In the genomic region with DNA sequence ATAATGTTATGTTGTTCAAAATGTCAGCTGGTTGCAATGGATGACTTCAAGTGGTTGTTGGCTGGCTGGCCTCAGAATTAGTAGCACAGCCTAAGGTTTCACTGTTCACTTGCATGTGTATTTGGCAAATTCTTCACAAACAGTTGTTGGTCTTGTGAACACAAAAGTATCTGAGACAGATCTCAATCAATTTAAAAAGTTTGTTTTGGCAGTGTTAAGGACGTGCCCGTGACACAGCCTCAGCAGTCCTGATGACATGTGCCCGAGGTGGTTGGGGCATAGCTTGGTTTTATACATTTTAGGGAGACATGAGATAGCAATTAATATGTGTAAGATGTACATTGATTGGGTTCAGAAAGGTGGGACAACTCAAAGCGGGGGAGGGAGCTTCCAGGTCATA, we compare ENCODE assay signal across 39 cellular contexts.
"Had no signal": no experiment of that assay in that cellular context is flagged by ENCODE, and none has a peak within 500 bp of the region (broad histone marks: within the 10 kb centered on the region; RNA-seq: fewer than 3 reads in every experiment).

No MANE protein-coding gene starts in this region.

- H3K27ac Mint-ChIP-seq: activated CD4-positive, alpha-beta memory T cell treated with anti-CD3 and anti-CD28 coated beads, Interleukin-2, amount 10 ng/mL, durations not matched to agents 7 days and 5 days; activated CD4-positive, alpha-beta T cell treated with anti-CD3 and anti-CD28 coated beads for 36 hours; activated CD4-positive, alpha-beta T cell treated with anti-CD3 and anti-CD28 coated beads, Interleukin-2, amount 10 ng/mL, durations not matched to agents 7 days and 5 days; activated CD8-positive, alpha-beta memory T cell treated with anti-CD3 and anti-CD28 coated beads, Interleukin-2, amount 10 ng/mL, durations not matched to agents 7 days and 5 days; activated CD8-positive, alpha-beta T cell treated with anti-CD3 and anti-CD28 coated beads, Interleukin-2, amount 10 ng/mL, durations not matched to agents 7 days and 5 days; activated naive CD4-positive, alpha-beta T cell treated with anti-CD3 and anti-CD28 coated beads, Interleukin-2, amount 10 ng/mL, durations not matched to agents 7 days and 5 days; activated naive CD4-positive, alpha-beta T cell treated with anti-CD3 and anti-CD28 coated beads, Interleukin-2, amount 50 U/mL, for 24 hours; activated naive CD8-positive, alpha-beta T cell; activated naive CD8-positive, alpha-beta T cell treated with anti-CD3 and anti-CD28 coated beads, Interleukin-2, amount 10 ng/mL, durations not matched to agents 7 days and 5 days; activated naive CD8-positive, alpha-beta T cell treated with anti-CD3 and anti-CD28 coated beads, Interleukin-2, amount 50 U/mL, for 24 hours; activated T-cell treated with anti-CD3 and anti-CD28 coated beads, Interleukin-2, amount 50 U/mL, for 24 hours; activated T-helper 2 cell treated with anti-CD3 and anti-CD28 coated beads, Interferon-gamma antibody, Interleukin-2, Interleukin-4, amounts not matched to agents 10 μg/mL and 5 μg/mL and 100 μg/mL, durations not matched to agents 14 hours and 24 hours and 36 hours; brain; T-helper 1 cell treated with Interleukin-12 subunit alpha and Interleukin-12 subunit beta and Interleukin-4 antibody, amounts not matched to agents 30 μg/mL and 1 μg/mL, for 36 hours; T-helper 2 cell treated with Interferon-gamma antibody and Interleukin-4, amounts not matched to agents 5 μg/mL and 100 μg/mL, for 36 hours; WTC11 had no signal

- H3K27me3 Mint-ChIP-seq: activated CD4-positive, alpha-beta T cell treated with anti-CD3 and anti-CD28 coated beads, Interleukin-2, amount 10 ng/mL, durations not matched to agents 7 days and 5 days; activated CD8-positive, alpha-beta memory T cell treated with anti-CD3 and anti-CD28 coated beads, Interleukin-2, amount 10 ng/mL, durations not matched to agents 7 days and 5 days; activated naive CD4-positive, alpha-beta T cell treated with anti-CD3 and anti-CD28 coated beads, Interleukin-2, amount 10 ng/mL, durations not matched to agents 7 days and 5 days; activated naive CD8-positive, alpha-beta T cell treated with anti-CD3 and anti-CD28 coated beads, Interleukin-2, amount 10 ng/mL, durations not matched to agents 7 days and 5 days; brain had no signal

- DNase-seq: activated CD4-positive, alpha-beta memory T cell treated with anti-CD3 and anti-CD28 coated beads, Interleukin-2, amount 10 ng/mL, durations not matched to agents 7 days and 5 days; activated CD4-positive, alpha-beta T cell treated with anti-CD3 and anti-CD28 coated beads for 1 hour; activated CD4-positive, alpha-beta T cell treated with anti-CD3 and anti-CD28 coated beads for 36 hours; activated CD4-positive, alpha-beta T cell treated with anti-CD3 and anti-CD28 coated beads for 48 hours; activated CD4-positive, alpha-beta T cell treated with anti-CD3 and anti-CD28 coated beads, Interleukin-2, amount 10 ng/mL, durations not matched to agents 7 days and 5 days; activated CD4-positive, alpha-beta T cell treated with anti-CD3 and anti-CD28 coated beads, Interleukin-2, amount 50 U/mL, for 48 hours; activated CD4-positive, CD25-positive, alpha-beta regulatory T cell; activated CD8-positive, alpha-beta memory T cell treated with anti-CD3 and anti-CD28 coated beads for 24 hours; activated CD8-positive, alpha-beta memory T cell treated with anti-CD3 and anti-CD28 coated beads, Interleukin-2, amount 10 ng/mL, durations not matched to agents 7 days and 5 days; activated CD8-positive, alpha-beta memory T cell treated with anti-CD3 and anti-CD28 coated beads, Interleukin-2, amount 50 U/mL, for 48 hours; activated CD8-positive, alpha-beta T cell treated with anti-CD3 and anti-CD28 coated beads, Interleukin-2, amount 10 ng/mL, durations not matched to agents 7 days and 5 days; activated effector memory CD4-positive, alpha-beta T cell treated with Interleukin-2 at 50 U/mL for 16 hours; activated gamma-delta T cell; activated naive CD4-positive, alpha-beta T cell treated with anti-CD3 and anti-CD28 coated beads, Interleukin-2, amount 10 ng/mL, durations not matched to agents 7 days and 5 days; activated naive CD4-positive, alpha-beta T cell treated with Interleukin-2 at 50 U/mL for 16 hours; activated naive CD8-positive, alpha-beta T cell treated with anti-CD3 and anti-CD28 coated beads, Interleukin-2, amount 10 ng/mL, durations not matched to agents 7 days and 5 days; activated naive CD8-positive, alpha-beta T cell treated with anti-CD3 and anti-CD28 coated beads, Interleukin-2, amount 50 U/mL, for 24 hours; activated T-cell treated with anti-CD3 and anti-CD28 coated beads, Interleukin-2, amount 50 U/mL, for 24 hours; activated T-cell treated with anti-CD3 and anti-CD28 coated beads, Interleukin-2, amount 50 U/mL, for 48 hours; amygdala; anterior cingulate cortex; caudate nucleus; cerebellar nuclear complex; T-helper 2 cell; T-helper 9 cell; WERI-Rb-1 had no signal

- H3K27ac ChIP-seq: ascending aorta, cardiac muscle cell, WERI-Rb-1 had no signal

- H3K9me3 ChIP-seq: ascending aorta had no signal

- FAIRE-seq: bronchial epithelial cell, TTC549 had no signal

- ATAC-seq: activated CD4-positive, alpha-beta T cell treated with anti-CD3 and anti-CD28 coated beads for 36 hours; activated CD4-positive, CD25-positive, alpha-beta regulatory T cell treated with anti-CD3 and anti-CD28 coated beads, Interleukin-2, amount 50 U/mL, for 24 hours; activated CD8-positive, alpha-beta memory T cell treated with anti-CD3 and anti-CD28 coated beads, Interleukin-2, amount 10 ng/mL, durations not matched to agents 7 days and 5 days; activated CD8-positive, alpha-beta T cell treated with anti-CD3 and anti-CD28 coated beads, Interleukin-2, amount 10 ng/mL, durations not matched to agents 7 days and 5 days; activated naive CD8-positive, alpha-beta T cell treated with anti-CD3 and anti-CD28 coated beads, Interleukin-2, amount 50 U/mL, for 24 hours; WTC11 had no signal

- H3K4me3 Mint-ChIP-seq: activated CD4-positive, alpha-beta memory T cell treated with anti-CD3 and anti-CD28 coated beads, Interleukin-2, amount 10 ng/mL, durations not matched to agents 7 days and 5 days; activated CD4-positive, alpha-beta T cell treated with anti-CD3 and anti-CD28 coated beads for 36 hours; activated CD4-positive, alpha-beta T cell treated with anti-CD3 and anti-CD28 coated beads, Interleukin-2, amount 10 ng/mL, durations not matched to agents 7 days and 5 days; activated CD8-positive, alpha-beta memory T cell treated with anti-CD3 and anti-CD28 coated beads, Interleukin-2, amount 10 ng/mL, durations not matched to agents 7 days and 5 days; activated CD8-positive, alpha-beta T cell treated with anti-CD3 and anti-CD28 coated beads, Interleukin-2, amount 10 ng/mL, durations not matched to agents 7 days and 5 days; activated naive CD4-positive, alpha-beta T cell treated with anti-CD3 and anti-CD28 coated beads, Interleukin-2, amount 10 ng/mL, durations not matched to agents 7 days and 5 days; activated naive CD4-positive, alpha-beta T cell treated with anti-CD3 and anti-CD28 coated beads, Interleukin-2, amount 50 U/mL, for 24 hours; activated naive CD8-positive, alpha-beta T cell; activated naive CD8-positive, alpha-beta T cell treated with anti-CD3 and anti-CD28 coated beads, Interleukin-2, amount 10 ng/mL, durations not matched to agents 7 days and 5 days; activated naive CD8-positive, alpha-beta T cell treated with anti-CD3 and anti-CD28 coated beads, Interleukin-2, amount 50 U/mL, for 24 hours; activated T-cell treated with anti-CD3 and anti-CD28 coated beads, Interleukin-2, amount 50 U/mL, for 24 hours; brain; central memory CD8-positive, alpha-beta T cell; T-helper 1 cell treated with Interleukin-12 subunit alpha and Interleukin-12 subunit beta and Interleukin-4 antibody, amounts not matched to agents 30 μg/mL and 1 μg/mL, for 36 hours; T-helper 2 cell treated with Interferon-gamma antibody and Interleukin-4, amounts not matched to agents 5 μg/mL and 100 μg/mL, for 36 hours; WTC11 had no signal

- H3K4me1 ChIP-seq: ascending aorta had no signal

- H3K36me3 ChIP-seq: ascending aorta, cardiac muscle cell, WERI-Rb-1 had no signal

- H3K36me3 Mint-ChIP-seq: activated CD8-positive, alpha-beta memory T cell treated with anti-CD3 and anti-CD28 coated beads, Interleukin-2, amount 10 ng/mL, durations not matched to agents 7 days and 5 days; activated naive CD4-positive, alpha-beta T cell treated with anti-CD3 and anti-CD28 coated beads, Interleukin-2, amount 10 ng/mL, durations not matched to agents 7 days and 5 days; activated naive CD4-positive, alpha-beta T cell treated with anti-CD3 and anti-CD28 coated beads, Interleukin-2, amount 50 U/mL, for 24 hours; activated naive CD8-positive, alpha-beta T cell; activated naive CD8-positive, alpha-beta T cell treated with anti-CD3 and anti-CD28 coated beads, Interleukin-2, amount 10 ng/mL, durations not matched to agents 7 days and 5 days; brain; WTC11 had no signal

- H3K9me3 Mint-ChIP-seq: activated CD4-positive, alpha-beta memory T cell treated with anti-CD3 and anti-CD28 coated beads, Interleukin-2, amount 10 ng/mL, durations not matched to agents 7 days and 5 days; activated CD4-positive, alpha-beta T cell treated with anti-CD3 and anti-CD28 coated beads, Interleukin-2, amount 10 ng/mL, durations not matched to agents 7 days and 5 days; activated naive CD4-positive, alpha-beta T cell treated with anti-CD3 and anti-CD28 coated beads, Interleukin-2, amount 10 ng/mL, durations not matched to agents 7 days and 5 days; activated naive CD8-positive, alpha-beta T cell treated with anti-CD3 and anti-CD28 coated beads, Interleukin-2, amount 10 ng/mL, durations not matched to agents 7 days and 5 days; activated naive CD8-positive, alpha-beta T cell treated with anti-CD3 and anti-CD28 coated beads, Interleukin-2, amount 50 U/mL, for 24 hours; activated T-cell treated with anti-CD3 and anti-CD28 coated beads, Interleukin-2, amount 50 U/mL, for 24 hours; brain; central memory CD8-positive, alpha-beta T cell; T-helper 1 cell treated with Interleukin-12 subunit alpha and Interleukin-12 subunit beta and Interleukin-4 antibody, amounts not matched to agents 30 μg/mL and 1 μg/mL, for 36 hours; T-helper 2 cell treated with Interferon-gamma antibody and Interleukin-4, amounts not matched to agents 5 μg/mL and 100 μg/mL, for 36 hours; WTC11 had no signal

- H3K27me3 ChIP-seq: ascending aorta, cardiac muscle cell had no signal

- H3K4me3 ChIP-seq: ascending aorta, cardiac muscle cell had no signal

- H3K4me1 Mint-ChIP-seq: activated CD4-positive, alpha-beta memory T cell treated with anti-CD3 and anti-CD28 coated beads, Interleukin-2, amount 10 ng/mL, durations not matched to agents 7 days and 5 days; activated CD4-positive, alpha-beta T cell treated with anti-CD3 and anti-CD28 coated beads for 36 hours; activated CD4-positive, alpha-beta T cell treated with anti-CD3 and anti-CD28 coated beads, Interleukin-2, amount 10 ng/mL, durations not matched to agents 7 days and 5 days; activated CD8-positive, alpha-beta memory T cell treated with anti-CD3 and anti-CD28 coated beads, Interleukin-2, amount 10 ng/mL, durations not matched to agents 7 days and 5 days; activated naive CD4-positive, alpha-beta T cell treated with anti-CD3 and anti-CD28 coated beads, Interleukin-2, amount 10 ng/mL, durations not matched to agents 7 days and 5 days; activated naive CD4-positive, alpha-beta T cell treated with anti-CD3 and anti-CD28 coated beads, Interleukin-2, amount 50 U/mL, for 24 hours; activated naive CD8-positive, alpha-beta T cell treated with anti-CD3 and anti-CD28 coated beads, Interleukin-2, amount 10 ng/mL, durations not matched to agents 7 days and 5 days; activated naive CD8-positive, alpha-beta T cell treated with anti-CD3 and anti-CD28 coated beads, Interleukin-2, amount 50 U/mL, for 24 hours; central memory CD8-positive, alpha-beta T cell had no signal
